Comparison of ENCODE assay signal across 14 cellular contexts in genomic region chr12:89033062-89033461, GRCh38.
DNase-seq lines count a peak whose midpoint lies in the region; ATAC-seq and TF ChIP-seq lines count a peak whose summit lies in the region.
"Had no signal": no experiment of that assay in that cellular context is flagged by ENCODE, and none has a peak within 500 bp of the region (broad histone marks: within the 10 kb centered on the region; RNA-seq: fewer than 3 reads in every experiment).

No MANE protein-coding gene starts in this region.

- peak overlapping the region; percentile 32 for H3K27ac Mint-ChIP-seq in activated CD8-positive, alpha-beta T cell treated with anti-CD3 and anti-CD28 coated beads, Interleukin-2, amount 10 ng/mL, durations not matched to agents 7 days and 5 days
- H3K27ac Mint-ChIP-seq in activated CD8-positive, alpha-beta T cell treated with anti-CD3 and anti-CD28 coated beads for 36 hours = no peak overlapping the region
- no peak overlapping the region for H3K27ac Mint-ChIP-seq in stimulated activated effector memory CD8-positive, alpha-beta T cell treated with anti-CD3 and anti-CD28 coated beads, Interleukin-12 subunit alpha, Interleukin-12 subunit beta, amount 100 ng/mL, for 72 hours
- H3K27ac Mint-ChIP-seq: B cell; CD4-positive, alpha-beta T cell had no signal

- in situ Hi-C loops in KBM-7 (cut with MboI; ENCODE audit: low pct_unique_long_range_greater_than_20kb, low sequenced_read_pairs) = loop anchor here (25.0 kb wide), 2 partner anchors 329 to 429 kb away; partner anchors contain the start of gene DUSP6

- intact Hi-C loops in activated CD8-positive, alpha-beta T cell treated with anti-CD3 and anti-CD28 coated beads for 36 hours (cut with micrococcal nuclease) = no loop called here

- H3K4me3 Mint-ChIP-seq in activated CD8-positive, alpha-beta T cell treated with anti-CD3 and anti-CD28 coated beads, Interleukin-2, amount 10 ng/mL, durations not matched to agents 7 days and 5 days = no peak overlapping the region
- H3K4me3 Mint-ChIP-seq in activated CD8-positive, alpha-beta T cell treated with anti-CD3 and anti-CD28 coated beads for 36 hours = no peak overlapping the region
- no peak overlapping the region for H3K4me3 Mint-ChIP-seq in stimulated activated effector memory CD8-positive, alpha-beta T cell treated with anti-CD3 and anti-CD28 coated beads, Interleukin-12 subunit alpha, Interleukin-12 subunit beta, amount 100 ng/mL, for 72 hours
- H3K4me3 Mint-ChIP-seq: B cell; CD4-positive, alpha-beta T cell had no signal

- no peak for TF ChIP-seq CTCF in activated CD8-positive, alpha-beta T cell treated with anti-CD3 and anti-CD28 coated beads for 36 hours (IDR thresholded peaks at IDR 0.05)

- H3K27me3 Mint-ChIP-seq in activated CD8-positive, alpha-beta T cell treated with anti-CD3 and anti-CD28 coated beads, Interleukin-2, amount 10 ng/mL, durations not matched to agents 7 days and 5 days (ENCODE audit: low read depth) = no peaks in the 10 kb centered on the region
- peaks cover 10% of the 10 kb centered on the region for H3K27me3 Mint-ChIP-seq in activated CD8-positive, alpha-beta T cell treated with anti-CD3 and anti-CD28 coated beads for 36 hours

- peaks cover 56% of the 10 kb centered on the region for H3K36me3 Mint-ChIP-seq in activated CD8-positive, alpha-beta T cell treated with anti-CD3 and anti-CD28 coated beads, Interleukin-2, amount 10 ng/mL, durations not matched to agents 7 days and 5 days (ENCODE audit: low read depth)
- H3K36me3 Mint-ChIP-seq in activated CD8-positive, alpha-beta T cell treated with anti-CD3 and anti-CD28 coated beads for 36 hours (ENCODE audit: low read depth) = peaks cover 12% of the 10 kb centered on the region
- H3K36me3 Mint-ChIP-seq in stimulated activated effector memory CD8-positive, alpha-beta T cell treated with anti-CD3 and anti-CD28 coated beads, Interleukin-12 subunit alpha, Interleukin-12 subunit beta, amount 100 ng/mL, for 72 hours = no peaks in the 10 kb centered on the region

- no peak for DNase-seq in activated CD8-positive, alpha-beta T cell treated with anti-CD3 and anti-CD28 coated beads, Interleukin-2, amount 10 ng/mL, durations not matched to agents 7 days and 5 days
- no peak for DNase-seq in activated CD8-positive, alpha-beta T cell treated with anti-CD3 and anti-CD28 coated beads for 36 hours
- DNase-seq in KBM-7 = peak; percentile 37
- DNase-seq in OCI-M1 (lab: John Stamatoyannopoulos, UW) = peak; percentile 92
- DNase-seq in stimulated activated effector memory CD8-positive, alpha-beta T cell treated with anti-CD3 and anti-CD28 coated beads, Interleukin-12 subunit alpha, Interleukin-12 subunit beta, amount 100 ng/mL, for 72 hours (ENCODE audit: low spot score in 2 of 2) = no peak
- no peak for DNase-seq in SW480 (ENCODE audit: low spot score)
- no peak for DNase-seq in NCI-H2081 treated with DMSO at 0.1 percent for 48 hours (lab: John Stamatoyannopoulos, UW)
- DNase-seq: C1 segment of cervical spinal cord; Calu3; CD4-positive, alpha-beta T cell; DMS 273 treated with DMSO at 0.1 percent for 48 hours; GM23248; H7 had no signal

- peaks cover 61% of the 10 kb centered on the region for H3K4me1 Mint-ChIP-seq in activated CD8-positive, alpha-beta T cell treated with anti-CD3 and anti-CD28 coated beads, Interleukin-2, amount 10 ng/mL, durations not matched to agents 7 days and 5 days (ENCODE audit: low read depth)
- H3K4me1 Mint-ChIP-seq in activated CD8-positive, alpha-beta T cell treated with anti-CD3 and anti-CD28 coated beads for 36 hours (ENCODE audit: low read depth) = peaks cover 38% of the 10 kb centered on the region
- H3K4me1 Mint-ChIP-seq in stimulated activated effector memory CD8-positive, alpha-beta T cell treated with anti-CD3 and anti-CD28 coated beads, Interleukin-12 subunit alpha, Interleukin-12 subunit beta, amount 100 ng/mL, for 72 hours = peaks cover 36% of the 10 kb centered on the region
- H3K4me1 Mint-ChIP-seq: B cell had no signal

- no peak for ATAC-seq in activated CD8-positive, alpha-beta T cell treated with anti-CD3 and anti-CD28 coated beads, Interleukin-2, amount 10 ng/mL, durations not matched to agents 7 days and 5 days
- no peak for ATAC-seq in activated CD8-positive, alpha-beta T cell treated with anti-CD3 and anti-CD28 coated beads for 36 hours
- peak; percentile 47 for ATAC-seq in stimulated activated effector memory CD8-positive, alpha-beta T cell treated with anti-CD3 and anti-CD28 coated beads, Interleukin-12 subunit alpha, Interleukin-12 subunit beta, amount 100 ng/mL, for 72 hours

- CTCF ChIA-PET in activated CD8-positive, alpha-beta T cell treated with anti-CD3 and anti-CD28 coated beads, Interleukin-2, amount 10 ng/mL, durations not matched to agents 7 days and 5 days (lab: Charles Lee) = interaction anchor here (0.8 to 9.0 kb wide), 5 partner anchors 12 to 494 kb away, joined by 3 to 166 read pairs (median 4); no protein-coding TSS in a partner anchor
- CTCF ChIA-PET in activated CD8-positive, alpha-beta T cell treated with anti-CD3 and anti-CD28 coated beads for 36 hours (lab: Charles Lee) = interaction anchor here (1.2 to 1.9 kb wide), 4 partner anchors 13 to 438 kb away, joined by 3 to 12 read pairs (median 8); no protein-coding TSS in a partner anchor

- H3K9me3 Mint-ChIP-seq in activated CD8-positive, alpha-beta T cell treated with anti-CD3 and anti-CD28 coated beads, Interleukin-2, amount 10 ng/mL, durations not matched to agents 7 days and 5 days (ENCODE audit: insufficient read depth) = peaks cover 12% of the 10 kb centered on the region
- peaks cover 3% of the 10 kb centered on the region for H3K9me3 Mint-ChIP-seq in activated CD8-positive, alpha-beta T cell treated with anti-CD3 and anti-CD28 coated beads for 36 hours
- H3K9me3 Mint-ChIP-seq in stimulated activated effector memory CD8-positive, alpha-beta T cell treated with anti-CD3 and anti-CD28 coated beads, Interleukin-12 subunit alpha, Interleukin-12 subunit beta, amount 100 ng/mL, for 72 hours = no peaks in the 10 kb centered on the region
- H3K9me3 Mint-ChIP-seq: CD4-positive, alpha-beta T cell had no signal

- POLR2A ChIA-PET in activated CD8-positive, alpha-beta T cell treated with anti-CD3 and anti-CD28 coated beads, Interleukin-2, amount 10 ng/mL, durations not matched to agents 7 days and 5 days (lab: Charles Lee) = no interaction called here
- POLR2A ChIA-PET in activated CD8-positive, alpha-beta T cell treated with anti-CD3 and anti-CD28 coated beads for 36 hours (lab: Charles Lee) = no interaction called here

Comparison
In these comparisons a context has a peak if more than half of its experiments do, and no peak if none do; other contexts are left out.
1. DNase-seq: peak in KBM-7 (single experiment) and OCI-M1 (single experiment); none in activated CD8-positive, alpha-beta T cell treated with anti-CD3 and anti-CD28 coated beads, Interleukin-2, amount 10 ng/mL, durations not matched to agents 7 days and 5 days (single experiment), activated CD8-positive, alpha-beta T cell treated with anti-CD3 and anti-CD28 coated beads for 36 hours (single experiment), stimulated activated effector memory CD8-positive, alpha-beta T cell treated with anti-CD3 and anti-CD28 coated beads, Interleukin-12 subunit alpha, Interleukin-12 subunit beta, amount 100 ng/mL, for 72 hours (0 of 2), SW480 (single experiment) and NCI-H2081 treated with DMSO at 0.1 percent for 48 hours (single experiment).